ENCODE assay signal across 8 cellular contexts in the genomic region with DNA sequence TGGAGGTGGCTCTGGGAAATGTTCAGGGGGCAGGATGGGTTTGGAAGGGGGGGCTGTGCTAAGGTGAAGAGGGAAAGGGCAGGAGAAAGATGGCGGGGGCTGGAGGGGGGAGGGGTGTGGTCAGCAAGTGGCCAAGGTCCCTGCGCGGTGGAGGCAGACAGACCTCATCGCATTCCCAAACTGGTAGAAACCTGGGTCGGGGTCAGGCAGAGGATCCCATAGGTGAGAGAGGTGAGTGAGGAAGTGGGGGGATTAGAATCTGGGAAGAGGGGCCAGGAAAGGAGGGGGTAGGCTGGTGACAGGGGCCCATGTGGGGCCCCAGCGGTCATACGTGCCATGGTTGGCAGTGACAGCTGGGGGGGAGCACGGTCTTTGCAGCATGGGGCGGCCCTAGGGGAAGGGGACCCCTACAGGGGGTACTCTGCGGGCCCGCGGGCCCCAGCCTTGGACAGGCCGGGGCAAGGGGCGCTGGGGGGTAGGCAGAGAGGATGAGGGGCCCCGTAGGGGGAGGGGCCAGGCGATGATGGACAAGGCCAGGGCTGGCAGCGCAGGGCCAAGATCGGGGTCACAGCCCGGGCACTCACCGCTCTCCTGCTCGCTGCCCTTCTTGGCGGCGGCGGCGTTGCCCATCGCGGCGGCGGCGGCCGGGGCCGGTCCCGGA. TPM values are rescaled to one million over a fixed set of nuclear protein-coding genes. Genes with fewer than 3 reads are reported as not detected.
DNase-seq lines count a peak whose midpoint lies in the region; FAIRE-seq and TF ChIP-seq lines count a peak whose summit lies in the region.

No MANE protein-coding gene starts in this region.

- H2AFZ ChIP-seq in astrocyte (ENCODE audit: low read depth, low read length) = peak overlapping the region; percentile 52

- peaks cover 51% of the 10 kb centered on the region for H3K79me2 ChIP-seq in astrocyte (ENCODE audit: insufficient read depth, low read length)

- H3K27me3 ChIP-seq in astrocyte (ENCODE audit: insufficient read depth, low read length) = no peaks in the 10 kb centered on the region

- H3K27ac Mint-ChIP-seq in IgD-negative memory B cell (peak overlapping the region in 2 of 3 donors; percentile 66 to 95), astrocyte (ENCODE audit: unreplicated experiment) (peak overlapping the region; percentile 43), immature natural killer cell (peak overlapping the region in 5 of 6 donors; percentile 77 to 91 (median 84))
- peak overlapping the region; percentile 63 for H3K27ac Mint-ChIP-seq in stimulated activated naive CD8-positive, alpha-beta T cell treated with anti-CD3 and anti-CD28 coated beads, Interleukin-15, Interleukin-2, amounts not matched to agents 100 ng/mL and 50 ng/mL, for 24 hours

- no peaks in the 10 kb centered on the region for H3K9me3 ChIP-seq in astrocyte (ENCODE audit: insufficient read depth, low read depth, low read length)

- H3K9me3 Mint-ChIP-seq in IgD-negative memory B cell = no peaks in the 10 kb centered on the region
- no peaks in the 10 kb centered on the region for H3K9me3 Mint-ChIP-seq in astrocyte (ENCODE audit: unreplicated experiment)
- peaks cover 0 to 1% (median 0%) of the 10 kb centered on the region in 6 donors for H3K9me3 Mint-ChIP-seq in immature natural killer cell
- no peaks in the 10 kb centered on the region for H3K9me3 Mint-ChIP-seq in stimulated activated naive CD8-positive, alpha-beta T cell treated with anti-CD3 and anti-CD28 coated beads, Interleukin-15, Interleukin-2, amounts not matched to agents 100 ng/mL and 50 ng/mL, for 24 hours

- H4K20me1 ChIP-seq in astrocyte (ENCODE audit: insufficient read depth, low read length) = peaks cover 42% of the 10 kb centered on the region

- no peaks in the 10 kb centered on the region for H3K27me3 Mint-ChIP-seq in IgD-negative memory B cell
- no peaks in the 10 kb centered on the region for H3K27me3 Mint-ChIP-seq in astrocyte (ENCODE audit: low read depth, unreplicated experiment)
- H3K27me3 Mint-ChIP-seq in immature natural killer cell (ENCODE audit: low read depth in 3 of 3) = peaks cover 5 to 9% (median 7%) of the 10 kb centered on the region in 3 donors
- H3K27me3 Mint-ChIP-seq in stimulated activated naive CD8-positive, alpha-beta T cell treated with anti-CD3 and anti-CD28 coated beads, Interleukin-15, Interleukin-2, amounts not matched to agents 100 ng/mL and 50 ng/mL, for 24 hours = no peaks in the 10 kb centered on the region

- H3K9ac ChIP-seq in astrocyte (ENCODE audit: low read length) = peak overlapping the region; percentile 85

- H3K36me3 ChIP-seq in astrocyte (ENCODE audit: insufficient read depth, low read length) = no peaks in the 10 kb centered on the region

- peak overlapping the region; percentile 26 for H3K27ac ChIP-seq in astrocyte (ENCODE audit: low read depth, low read length)

- FAIRE-seq in astrocyte (lab: Jason Lieb, UNC) = no peak

- H3K4me3 Mint-ChIP-seq in IgD-negative memory B cell (peak overlapping the region; percentile 78 to 95 (median 90)), astrocyte (ENCODE audit: unreplicated experiment) (peak overlapping the region; percentile 95), immature natural killer cell (peak overlapping the region; percentile 74 to 92 (median 88))
- H3K4me3 Mint-ChIP-seq in stimulated activated naive CD8-positive, alpha-beta T cell treated with anti-CD3 and anti-CD28 coated beads, Interleukin-15, Interleukin-2, amounts not matched to agents 100 ng/mL and 50 ng/mL, for 24 hours = peak overlapping the region; percentile 86

- peak overlapping the region; percentile 100 for H3K4me2 ChIP-seq in astrocyte (ENCODE audit: low read length)

- peak overlapping the region; percentile 90 for H3K4me3 ChIP-seq in astrocyte (ENCODE audit: insufficient read depth, low read depth, low read length)

- H3K36me3 Mint-ChIP-seq in IgD-negative memory B cell (peaks cover 1% of the 10 kb centered on the region), astrocyte (ENCODE audit: low read depth, unreplicated experiment) (no peaks in the 10 kb centered on the region), immature natural killer cell (no peaks in the 10 kb centered on the region)
- peaks cover 6% of the 10 kb centered on the region for H3K36me3 Mint-ChIP-seq in stimulated activated naive CD8-positive, alpha-beta T cell treated with anti-CD3 and anti-CD28 coated beads, Interleukin-15, Interleukin-2, amounts not matched to agents 100 ng/mL and 50 ng/mL, for 24 hours (ENCODE audit: low read depth)

- peak; percentile 30 for DNase-seq in NCI-H146 (lab: John Stamatoyannopoulos, UW)
- no peak for DNase-seq in NCI-H146 treated with DMSO at 0.1 percent for 48 hours (lab: John Stamatoyannopoulos, UW; ENCODE audit: unreplicated experiment)
- DNase-seq in astrocyte (ENCODE audit: low read depth) = no peak
- DNase-seq in immature natural killer cell = peak in 1 of 3 donors; percentile 14
- DNase-seq in stimulated activated CD4-positive, alpha-beta T cell treated with anti-CD3 and anti-CD28 coated beads, Interleukin-1b, Interleukin-23, amount 100 ng/mL, for 48 hours = no peak
- DNase-seq in glomerular visceral epithelial cell (ENCODE audit: extremely low spot score) = no peak

- peaks cover 33% of the 10 kb centered on the region for H3K4me1 ChIP-seq in astrocyte (ENCODE audit: insufficient read depth, low read length)

- H3K4me1 Mint-ChIP-seq in IgD-negative memory B cell (peaks cover 24 to 33% (median 27%) of the 10 kb centered on the region in 3 donors), astrocyte (ENCODE audit: low read depth, unreplicated experiment) (peaks cover 21% of the 10 kb centered on the region), immature natural killer cell (peaks cover 29 to 32% of the 10 kb centered on the region in 2 donors)
- peaks cover 45% of the 10 kb centered on the region for H3K4me1 Mint-ChIP-seq in stimulated activated naive CD8-positive, alpha-beta T cell treated with anti-CD3 and anti-CD28 coated beads, Interleukin-15, Interleukin-2, amounts not matched to agents 100 ng/mL and 50 ng/mL, for 24 hours (ENCODE audit: low read depth)

- TF ChIP-seq CTCF in astrocyte (IDR thresholded peaks at IDR 0.05; ENCODE audit: insufficient read depth, low read depth, low read length) = no peak

RNA-seq across cellular contexts. Expression of gene PRKACA, which starts 0.5 kb away (rescaled TPM):
- polyA plus RNA-seq in IgD-negative memory B cell (1.4 TPM), immature natural killer cell (1 to 10 TPM in 2 of 3 donors, under 1 TPM in 1; 0.64 to 1.7 (median 1.4) TPM)
- total RNA-seq in astrocyte = 80.5 and 82.6 TPM in 2 replicates

RNA-seq across cellular contexts. Expression of gene ASF1B, which starts 19.3 kb away (rescaled TPM):
- polyA plus RNA-seq in IgD-negative memory B cell = 1.9 TPM
- 1.1 and 1.9 TPM in 2 replicates for total RNA-seq in astrocyte
- polyA plus RNA-seq in immature natural killer cell = 10 to 100 TPM in 1 of 3 donors, 1 to 10 TPM in 2; 7.0 to 11.8 (median 9.7) TPM

RNA-seq across cellular contexts. Expression of gene SAMD1, which starts 26.5 kb away (rescaled TPM):
- polyA plus RNA-seq in IgD-negative memory B cell (2.8 TPM), immature natural killer cell (1 to 10 TPM in 2 of 3 donors, not detected in 1; 1.6 to 3.1 TPM)
- total RNA-seq in astrocyte = 36.8 and 41.7 TPM in 2 replicates

RNA-seq across cellular contexts. Expression of gene C19orf67, which starts 31.5 kb away (rescaled TPM):
- polyA plus RNA-seq in IgD-negative memory B cell = not detected
- total RNA-seq in astrocyte = not detected in 2 replicates
- not detected for polyA plus RNA-seq in immature natural killer cell

RNA-seq across cellular contexts. Expression of gene MISP3, which starts 44.5 kb away (rescaled TPM):
- polyA plus RNA-seq in IgD-negative memory B cell = 0.16 TPM
- total RNA-seq in astrocyte = 0.70 and 0.79 TPM in 2 replicates
- polyA plus RNA-seq in immature natural killer cell = 1 to 10 TPM in 2 of 3 donors, under 1 TPM in 1; 0.62 to 2.9 (median 2.1) TPM
